ENCODE assay signal across 9 cellular contexts in genomic region chr14:52951730-52952481, GRCh38. TPM values are rescaled to one million over a fixed set of nuclear protein-coding genes. Genes with fewer than 3 reads are reported as not detected.
DNase-seq lines count a peak whose midpoint lies in the region; ATAC-seq, FAIRE-seq and TF ChIP-seq lines count a peak whose summit lies in the region.
"Had no signal": no experiment of that assay in that cellular context is flagged by ENCODE, and none has a peak within 500 bp of the region (broad histone marks: within the 10 kb centered on the region; RNA-seq: fewer than 3 reads in every experiment).

No MANE protein-coding gene starts in this region.

- FAIRE-seq in HepG2 (lab: Jason Lieb, UNC): peak; percentile 56
- FAIRE-seq: TTC549 had no signal

- H2AFZ ChIP-seq in HepG2 (ENCODE audit: low read length): peak overlapping the region; percentile 98

- H4K20me1 ChIP-seq in HepG2 (ENCODE audit: insufficient read depth, low read length): no peaks in the 10 kb centered on the region

- TF ChIP-seq CTCF in C4-2B (conservative IDR thresholded peaks at IDR 0.05) (peak; percentile 33), HepG2 (CRISPR knock-in tag; IDR thresholded peaks at IDR 0.05) (peak; percentile 40; the same call in 1 of the 2 replicates), suprapubic skin (IDR thresholded peaks at IDR 0.05) (peak in 1 of 2 donors; percentile 28)

- TSS peak; percentile 92 for BruUV-seq in HepG2 (replicated peaks; lab: Mats Ljungman, UMichigan)

- H3K36me3 ChIP-seq in HepG2 (replicated peaks in 1 of 2; ENCODE audit: control insufficient read depth in 1 of 2, insufficient read depth in 2 of 2, low read length in 2 of 2) (peaks cover 0 to 2% of the 10 kb centered on the region in 2 experiments; a peak in 1 of 5 replicates), suprapubic skin (no peaks in the 10 kb centered on the region)

- H3K4me2 ChIP-seq in HepG2 (ENCODE audit: low read depth, low read length): peak overlapping the region; percentile 89

- intact Hi-C loops in HepG2 (cut with micrococcal nuclease; ENCODE audit: unreplicated experiment): no loop called here

- CTCF ChIA-PET in HepG2 (lab: Yijun Ruan, JAX; ENCODE audit: low intra/inter-chr PET ratio, low total read pairs): no interaction called here

- WGBS in HepG2 (ENCODE audit: low lambda C conversion rate): 21% methylated on average over 14 of the region's 14 CpGs
- 6% methylated on average over 14 of the region's 14 CpGs for WGBS in suprapubic skin

- H3K9me3 ChIP-seq in HepG2 (ENCODE audit: low read length): no peaks in the 10 kb centered on the region
- no peaks in the 10 kb centered on the region for H3K9me3 ChIP-seq in suprapubic skin

- peaks cover 35% of the 10 kb centered on the region for H3K79me2 ChIP-seq in HepG2 (ENCODE audit: insufficient read depth, low read length)

- peak overlapping the region; percentile 97 for H3K9ac ChIP-seq in HepG2 (ENCODE audit: insufficient read depth, low read depth, low read length)

- H3K4me3 ChIP-seq in HepG2 (replicated peaks in 1 of 3; ENCODE audit: insufficient read depth in 1 of 3, low read depth in 2 of 3, low read length in 3 of 3) (peak overlapping the region; percentile 82 to 92 (median 85)), suprapubic skin (peak overlapping the region; percentile 87)

- H3K27me3 ChIP-seq in HepG2 (ENCODE audit: control insufficient read depth in 1 of 2, insufficient read depth in 2 of 2, low read length in 2 of 2) (no peaks in the 10 kb centered on the region; a peak in 1 of 5 replicates), suprapubic skin (peaks cover 8% of the 10 kb centered on the region)

- peak overlapping the region; percentile 68 for H3K27ac ChIP-seq in C4-2B
- H3K27ac ChIP-seq in HepG2 (ENCODE audit: extremely low read length, insufficient read depth, low read length): peak overlapping the region; percentile 96
- H3K27ac ChIP-seq in suprapubic skin: peak overlapping the region; percentile 97

- peaks cover 46% of the 10 kb centered on the region for H3K4me1 ChIP-seq in HepG2 (ENCODE audit: insufficient read depth, low read length)
- peaks cover 28% of the 10 kb centered on the region for H3K4me1 ChIP-seq in suprapubic skin

- TF ChIP-seq EP300 in HepG2 (IDR thresholded peaks at IDR 0.05; ENCODE audit: low read depth in 2 of 2, low read length in 2 of 2) (no peak), HepG2 (CRISPR knock-in tag; IDR thresholded peaks at IDR 0.05; ENCODE audit: borderline replicate concordance) (no peak), suprapubic skin (IDR thresholded peaks at IDR 0.05) (no peak)

- TF ChIP-seq POLR2A in HepG2 (IDR thresholded peaks at IDR 0.05; ENCODE audit: insufficient read depth in 1 of 2, low read depth in 2 of 2, low read length in 2 of 2) (peak in 1 of 2 experiments; percentile 73; a peak in 2 of 4 replicates), suprapubic skin (IDR thresholded peaks at IDR 0.05) (no peak)

- peak; percentile 62 for ATAC-seq in HepG2
- ATAC-seq in HG02678 (IDR thresholded peaks at IDR 0.05; ENCODE audit: unreplicated experiment): no peak

- in situ Hi-C loops in HepG2 (cut with HindIII; ENCODE audit: extremely low pct_ligation_motif_present, low pct_unique_long_range_greater_than_20kb): no loop called here

- DNase-seq in H4 (ENCODE audit: low spot score): peak; percentile 62
- peak; percentile 55 to 73 for DNase-seq in SHP77 (lab: John Stamatoyannopoulos, UW)
- peak; percentile 86 for DNase-seq in dermis blood vessel endothelial cell
- DNase-seq in HepG2 (ENCODE audit: low spot score): peak; percentile 73
- no peak for DNase-seq in suprapubic skin (ENCODE audit: low spot score in 2 of 2)
- DNase-seq in effector CD8-positive, alpha-beta T cell (lab: John Stamatoyannopoulos, UW): no peak

- TF ChIP-seq RAD21 in HepG2 (CRISPR knock-in tag; IDR thresholded peaks at IDR 0.05): no peak; the same call in 1 of the 2 replicates

- POLR2A ChIA-PET in HepG2 (lab: Yijun Ruan, JAX): interaction anchor here (1.0 to 3.4 kb wide), 13 partner anchors 10 to 216 kb away, joined by 3 to 22 read pairs (median 6); no protein-coding TSS in a partner anchor

TF ChIP-seq in HepG2, 621 proteins besides CTCF, POLR2A, EP300 and RAD21 (continues in another document):
- TF ChIP-seq NFKB2 (CRISPR knock-in tag; IDR thresholded peaks at IDR 0.05; ENCODE audit: borderline replicate concordance) (no peak), FOXC1 (CRISPR knock-in tag; IDR thresholded peaks at IDR 0.05; ENCODE audit: borderline replicate concordance) (0 out of 2 replicates have a peak, but pooled peaks have one; percentile 27), PCBP1 (IDR thresholded peaks at IDR 0.05; ENCODE audit: borderline replicate concordance, low read depth, low read length) (no peak), ARNTL (CRISPR knock-in tag; IDR thresholded peaks at IDR 0.05) (no peak), SIN3A (IDR thresholded peaks at IDR 0.05; ENCODE audit: borderline replicate concordance, low read depth, low read length) (peak; percentile 58; the same call in 1 of the 2 replicates), SRSF4 (IDR thresholded peaks at IDR 0.05; ENCODE audit: low read depth, low read length, poor library complexity, severe bottlenecking) (no peak), TFDP2 (CRISPR knock-in tag; IDR thresholded peaks at IDR 0.05) (0 out of 2 replicates have a peak, but pooled peaks have one; percentile 3), ZNF720 (CRISPR knock-in tag; IDR thresholded peaks at IDR 0.05) (no peak), SP5 (CRISPR knock-in tag; IDR thresholded peaks at IDR 0.05; ENCODE audit: borderline replicate concordance, low read depth) (no peak), NFE2L2 (IDR thresholded peaks at IDR 0.05; ENCODE audit: low read length) (no peak), IKZF5 (CRISPR knock-in tag; IDR thresholded peaks at IDR 0.05) (0 out of 2 replicates have a peak, but pooled peaks have one; percentile 3), MAFF (IDR thresholded peaks at IDR 0.05; ENCODE audit: low read depth, low read length) (peak; percentile 68), SMC3 (IDR thresholded peaks at IDR 0.05; ENCODE audit: low read length) (0 out of 2 replicates have a peak, but pooled peaks have one; percentile 23), ZNF652 (CRISPR knock-in tag; IDR thresholded peaks at IDR 0.05; ENCODE audit: borderline replicate concordance, low read depth) (peak; percentile 97), ZSCAN22 (CRISPR knock-in tag; IDR thresholded peaks at IDR 0.05) (no peak), SP140L (CRISPR knock-in tag; IDR thresholded peaks at IDR 0.05; ENCODE audit: borderline replicate concordance) (0 out of 2 replicates have a peak, but pooled peaks have one; percentile 58), CBX2 (IDR thresholded peaks at IDR 0.05; ENCODE audit: low read depth, low read length) (no peak), CBX2 (CRISPR knock-in tag; IDR thresholded peaks at IDR 0.05; ENCODE audit: low read depth) (no peak), IRF2 (CRISPR knock-in tag; IDR thresholded peaks at IDR 0.05) (peak; percentile 17; the same call in 1 of the 2 replicates), ZNF670 (CRISPR knock-in tag; IDR thresholded peaks at IDR 0.05; ENCODE audit: borderline replicate concordance) (peak; percentile 17; the same call in 1 of the 2 replicates)

RNA-seq across cellular contexts. Expression of gene FERMT2, which starts 1.1 kb away (rescaled TPM):
- total RNA-seq in H4 (2014; rRNA removed; shearing (Covaris generic)): 47.1 and 53.5 TPM in 2 replicates
- total RNA-seq in dermis blood vessel endothelial cell (84.2 and 102 TPM in 2 replicates), HepG2 (2016; rRNA removed; fragmentation: Illumina TruSeq; extraction: Trizol) (60.4 and 86.5 TPM in 2 replicates), suprapubic skin (10 to 100 TPM in 3 of 4 donors, 1 to 10 TPM in 1; 9.1 to 17.7 (median 15.1) TPM)
- total RNA-seq in HepG2 (2016; cell fraction: cytosol; rRNA removed; fragmentation: Illumina TruSeq; extraction: Trizol; ENCODE audit: low read depth): 5.5 and 6.1 TPM in 2 replicates
- total RNA-seq in HepG2 (2016; cell fraction: insoluble cytoplasmic fraction; rRNA removed; fragmentation: Illumina TruSeq; extraction: Trizol): 56.7 and 83.2 TPM in 2 replicates
- total RNA-seq in HepG2 (2016; cell fraction: membrane; rRNA removed; fragmentation: Illumina TruSeq; extraction: Trizol): 14.3 and 17.6 TPM in 2 replicates
- 41.6 and 44.8 TPM in 2 replicates for total RNA-seq in HepG2 (2016; cell fraction: nucleus; rRNA removed; fragmentation: Illumina TruSeq; extraction: Trizol)
- polyA plus RNA-seq in HepG2 (2011; rRNA removed): 25.1 and 36.2 TPM in 2 replicates
- 15.4 and 19.3 TPM in 2 replicates for polyA plus RNA-seq in HepG2 (2011; cell fraction: cytosol; rRNA removed)
- polyA plus RNA-seq in HepG2 (2011; cell fraction: nucleus; rRNA removed): 14.5 and 17.7 TPM in 2 replicates
- polyA plus RNA-seq in HepG2 (2012): 28.0 and 32.5 TPM in 2 replicates
- 2.1 and 2.5 TPM in 2 replicates for polyA plus RNA-seq in HepG2 (2016; cell fraction: cytosol; fragmentation: Illumina TruSeq; extraction: Trizol; ENCODE audit: low read depth)
- 65.2 and 71.0 TPM in 2 replicates for polyA plus RNA-seq in HepG2 (2016; cell fraction: insoluble cytoplasmic fraction; fragmentation: Illumina TruSeq; extraction: Trizol; ENCODE audit: low read depth)
- polyA plus RNA-seq in HepG2 (2016; cell fraction: membrane; fragmentation: Illumina TruSeq; extraction: Trizol; ENCODE audit: low read depth): 8.3 and 9.2 TPM in 2 replicates
- 59.0 and 63.9 TPM in 2 replicates for polyA plus RNA-seq in HepG2 (2016; cell fraction: nucleus; fragmentation: Illumina TruSeq; extraction: Trizol; ENCODE audit: insufficient read depth, low read depth)
- polyA minus RNA-seq in HepG2 (2011; rRNA and poly(A)+ RNA removed; ENCODE audit: low replicate concordance): 15.8 and 48.5 TPM in 2 replicates
- 23.5 and 25.8 TPM in 2 replicates for polyA minus RNA-seq in HepG2 (2011; cell fraction: cytosol; rRNA and poly(A)+ RNA removed)
- polyA minus RNA-seq in HepG2 (2011; cell fraction: nucleus; rRNA and poly(A)+ RNA removed): 39.3 and 47.6 TPM in 2 replicates

Comparison
In these comparisons a context has a peak if more than half of its experiments do, and no peak if none do; other contexts are left out.
1. DNase-seq: peak in H4 (single experiment), SHP77 (2 of 2), dermis blood vessel endothelial cell (single experiment) and HepG2 (single experiment); none in suprapubic skin (0 of 2) and effector CD8-positive, alpha-beta T cell (single experiment).
2. Peak in every context shown above with its lines, with median percentiles within 50 percentile points of each other: H3K27ac ChIP-seq.